1 cellular context compared by ENCODE assay signal in genomic region chr10:119030421-119031250, GRCh38.
TF ChIP-seq lines count a peak whose summit lies in the region.

No MANE protein-coding gene starts in this region.

TF ChIP-seq in K562, 482 proteins besides CTCF, POLR2A, EP300 and RAD21 (continued from another document and continues in another):
- TF ChIP-seq USF1 (CRISPR knock-in tag; IDR thresholded peaks at IDR 0.05) (no peak; the same call in 1 of the 2 replicates), RBFOX2 (IDR thresholded peaks at IDR 0.05; ENCODE audit: low read depth, low read length) (no peak; the same call in 1 of the 2 replicates), SMAD1 (IDR thresholded peaks at IDR 0.05; ENCODE audit: low read depth, low read length, partially characterized antibody) (no peak), PTRF (tag; IDR thresholded peaks at IDR 0.05) (no peak), ZFX (CRISPR knock-in tag; IDR thresholded peaks at IDR 0.05) (0 out of 2 replicates have a peak, but pooled peaks have one; percentile 29), CTCFL (IDR thresholded peaks at IDR 0.05; ENCODE audit: borderline replicate concordance, insufficient read depth, low read depth, low read length, poor library complexity, severe bottlenecking) (peak; percentile 29), L3MBTL2 (IDR thresholded peaks at IDR 0.05) (peak; percentile 93), SUPT5H (IDR thresholded peaks at IDR 0.05) (0 out of 2 replicates have a peak, but pooled peaks have one; percentile 38), HDGF (IDR thresholded peaks at IDR 0.05) (no peak), ZNF609 (CRISPR knock-in tag; IDR thresholded peaks at IDR 0.05; ENCODE audit: borderline replicate concordance) (no peak), FIP1L1 (IDR thresholded peaks at IDR 0.05; ENCODE audit: low read depth, low read length, poor library complexity, severe bottlenecking) (no peak), ZNF592 (IDR thresholded peaks at IDR 0.05) (0 out of 2 replicates have a peak, but pooled peaks have one; percentile 19), KHSRP (IDR thresholded peaks at IDR 0.05) (no peak), ZNF174 (CRISPR knock-in tag; IDR thresholded peaks at IDR 0.05) (no peak), XRCC4 (IDR thresholded peaks at IDR 0.05; ENCODE audit: extremely low read depth, insufficient read depth, insufficient read length) (no peak), ETV1 (tag; conservative IDR thresholded peaks at IDR 0.05; ENCODE audit: low read depth) (no peak), MXI1 (IDR thresholded peaks at IDR 0.05; ENCODE audit: low read depth, low read length) (0 out of 2 replicates have a peak, but pooled peaks have one; percentile 10), BCOR (IDR thresholded peaks at IDR 0.05) (no peak), ZNF217 (CRISPR knock-in tag; IDR thresholded peaks at IDR 0.05) (no peak), ZNF740 (CRISPR knock-in tag; IDR thresholded peaks at IDR 0.05) (no peak), ZNF740 (tag; IDR thresholded peaks at IDR 0.05) (no peak), POLR2AphosphoS2 (IDR thresholded peaks at IDR 0.05; ENCODE audit: low read length) (peak; percentile 87), BRF1 (IDR thresholded peaks at IDR 0.05; ENCODE audit: borderline replicate concordance, extremely low read depth, insufficient read length) (no peak), NR0B1 (IDR thresholded peaks at IDR 0.05; ENCODE audit: partially characterized antibody) (no peak), TAF9B (IDR thresholded peaks at IDR 0.05; ENCODE audit: partially characterized antibody) (no peak), PKNOX1 (IDR thresholded peaks at IDR 0.05) (no peak), USF2 (CRISPR knock-in tag; IDR thresholded peaks at IDR 0.05) (peak; percentile 33; the same call in 1 of the 2 replicates), FOXM1 (IDR thresholded peaks at IDR 0.05; ENCODE audit: low read depth) (no peak), FOXM1 (CRISPR knock-in tag; IDR thresholded peaks at IDR 0.05; ENCODE audit: low read depth) (no peak), CREB1 (IDR thresholded peaks at IDR 0.05) (0 out of 2 replicates have a peak, but pooled peaks have one; percentile 6), CREB1 (CRISPR knock-in tag; IDR thresholded peaks at IDR 0.05) (no peak), ZNF589 (CRISPR knock-in tag; IDR thresholded peaks at IDR 0.05; ENCODE audit: low read depth) (no peak), ETV5 (CRISPR knock-in tag; IDR thresholded peaks at IDR 0.05; ENCODE audit: low read depth) (no peak), GMEB1 (CRISPR knock-in tag; IDR thresholded peaks at IDR 0.05) (no peak), ATF4 (CRISPR knock-in tag; IDR thresholded peaks at IDR 0.05) (no peak), HNRNPH1 (optimal IDR thresholded peaks at IDR 0.05; ENCODE audit: low read depth, low read length) (no peak), PURB (CRISPR knock-in tag; IDR thresholded peaks at IDR 0.05; ENCODE audit: low read depth) (no peak), ZFP36 (IDR thresholded peaks at IDR 0.05; ENCODE audit: low read depth, low read length, partially characterized antibody) (no peak), TAF7 (tag; IDR thresholded peaks at IDR 0.05) (no peak), ZSCAN29 (IDR thresholded peaks at IDR 0.05) (no peak), ASH1L (IDR thresholded peaks at IDR 0.05; ENCODE audit: borderline replicate concordance, low read depth, partially characterized antibody) (no peak), ZBTB26 (CRISPR knock-in tag; IDR thresholded peaks at IDR 0.05) (no peak), ZNF707 (CRISPR knock-in tag; conservative IDR thresholded peaks at IDR 0.05) (no peak)
